ENCODE assay signal across 2 cellular contexts in genomic region chr2:109602617-109603188, GRCh38.
TF ChIP-seq lines count a peak whose summit lies in the region.

No MANE protein-coding gene starts in this region.

TF ChIP-seq in HepG2, 621 proteins besides CTCF, POLR2A, EP300 and RAD21:
- TF ChIP-seq RORA (CRISPR knock-in tag; IDR thresholded peaks at IDR 0.05) (no peak), ZNF121 (CRISPR knock-in tag; IDR thresholded peaks at IDR 0.05) (peak; percentile 69), ZNF629 (CRISPR knock-in tag; conservative IDR thresholded peaks at IDR 0.05) (peak; percentile 66)

TF ChIP-seq in HEK293T, 16 proteins besides CTCF, POLR2A, EP300 and RAD21:
- TF ChIP-seq ARNT (IDR thresholded peaks at IDR 0.05) (no peak), ZNF384 (IDR thresholded peaks at IDR 0.05) (peak; percentile 91)
TF ChIP-seq in HEK293T: peak in this region for 1.
